10 cellular contexts compared by ENCODE assay signal in the genomic region with DNA sequence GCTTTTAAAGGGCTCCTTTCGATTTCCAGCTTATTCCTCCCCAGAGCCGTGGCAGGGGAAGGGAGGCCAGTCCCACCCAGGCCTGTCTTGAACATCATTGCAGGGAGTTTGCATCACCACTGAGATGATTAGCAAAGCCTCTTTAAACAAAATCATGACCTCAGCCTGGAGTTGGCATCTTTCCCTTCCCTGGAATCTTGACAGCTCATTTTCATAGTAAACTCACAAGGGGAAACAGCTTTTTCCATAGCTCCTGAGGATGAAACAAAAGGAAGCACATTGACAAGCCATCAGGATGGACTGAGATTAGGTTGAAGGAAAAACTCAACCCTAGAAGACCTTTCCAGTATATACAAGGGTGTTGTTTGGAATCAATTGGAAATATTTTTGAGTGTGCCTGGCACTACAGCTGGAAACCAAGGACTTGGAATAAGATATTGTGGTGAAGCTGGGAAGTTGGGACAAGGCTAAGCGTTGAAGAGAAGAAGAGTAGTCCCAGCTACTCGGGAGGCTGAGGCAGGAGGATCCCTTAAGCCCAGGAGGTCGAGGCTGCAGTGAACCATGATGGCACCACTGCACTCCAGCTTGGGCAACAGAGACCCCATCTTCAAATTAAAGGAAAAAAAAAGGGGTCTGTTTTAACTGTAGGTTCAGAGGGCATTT. TPM values are rescaled to one million over a fixed set of nuclear protein-coding genes. Genes with fewer than 3 reads are reported as not detected.
DNase-seq lines count a peak whose midpoint lies in the region; ATAC-seq, FAIRE-seq and TF ChIP-seq lines count a peak whose summit lies in the region.
"Had no signal": no experiment of that assay in that cellular context is flagged by ENCODE, and none has a peak within 500 bp of the region (broad histone marks: within the 10 kb centered on the region; RNA-seq: fewer than 3 reads in every experiment).

No MANE protein-coding gene starts in this region.

- TF ChIP-seq RAD21 in A549 (conservative IDR thresholded peaks at IDR 0.05 in 1 of 2, IDR thresholded peaks at IDR 0.05 in 1 of 2) = 0 out of 5 replicates have a peak, but pooled peaks of 1 of the 2 experiments have one; percentile 17

- H3K4me1 ChIP-seq in A549 (peaks cover 41% of the 10 kb centered on the region), esophagus squamous epithelium (peaks cover 0 to 48% (median 22%) of the 10 kb centered on the region in 3 donors), muscle layer of duodenum (ENCODE audit: control insufficient read depth in 1 of 2, insufficient read depth in 2 of 2, low read length in 2 of 2) (peaks cover 0 to 27% of the 10 kb centered on the region in 2 donors)

- DNase-seq in A549 (ENCODE audit: low read depth in 1 of 2, low spot score in 1 of 2) = peak in 1 of 2 experiments; percentile 82
- peak; percentile 3 for DNase-seq in NCI-H69 (lab: John Stamatoyannopoulos, UW)
- DNase-seq in esophagus squamous epithelium (lab: John Stamatoyannopoulos, UW) = no peak
- no peak for DNase-seq in activated T-helper 1 cell treated with anti-CD3 and anti-CD28 coated beads, Interleukin-12 subunit alpha, Interleukin-12 subunit beta, Interleukin-2, Interleukin-4 antibody, amounts not matched to agents 30 ng/mL and 10 ng/mL and 1 ng/mL, durations not matched to agents 14 hours and 24 hours and 36 hours (ENCODE audit: low spot score)
- DNase-seq in stimulated activated CD4-positive, alpha-beta T cell treated with anti-CD3 and anti-CD28 coated beads, Interleukin-15, amount 100 ng/mL, for 24 hours = no peak
- DNase-seq in stimulated activated CD4-positive, alpha-beta T cell treated with anti-CD3 and anti-CD28 coated beads, Interleukin-2, amount 100 ng/mL, for 24 hours = no peak
- DNase-seq: DMS53 had no signal

- WGBS in A549 (ENCODE audit: missing lambda C conversion rate) = 43% methylated on average over 5 of the region's 5 CpGs
- WGBS in esophagus squamous epithelium, 2 donors = 40 to 59% methylated on average over 5 of the region's 5 CpGs

- TF ChIP-seq POLR2A in A549 (IDR thresholded peaks at IDR 0.05; ENCODE audit: low read length) = no peak
- TF ChIP-seq POLR2A in esophagus squamous epithelium (IDR thresholded peaks at IDR 0.05) = no peak

- H3K36me3 Mint-ChIP-seq in activated T-helper 1 cell treated with anti-CD3 and anti-CD28 coated beads, Interleukin-12 subunit alpha, Interleukin-12 subunit beta, Interleukin-2, Interleukin-4 antibody, amounts not matched to agents 30 ng/mL and 10 ng/mL and 1 ng/mL, durations not matched to agents 14 hours and 24 hours and 36 hours (ENCODE audit: low read depth) = no peaks in the 10 kb centered on the region

- CTCF ChIA-PET in A549 (lab: Yijun Ruan, JAX) = interaction anchor here (0.7 to 16.8 kb wide), 14 partner anchors 14 to 586 kb away, joined by 3 to 300 read pairs (median 4); a partner anchor contains a TSS

- H3K4me2 ChIP-seq in A549 = peak overlapping the region; percentile 57

- TF ChIP-seq CTCF in A549 (IDR thresholded peaks at IDR 0.05) = no peak
- TF ChIP-seq CTCF in esophagus squamous epithelium (IDR thresholded peaks at IDR 0.05) = no peak

- peaks cover 42% of the 10 kb centered on the region for H3K27me3 Mint-ChIP-seq in activated T-helper 1 cell treated with anti-CD3 and anti-CD28 coated beads, Interleukin-12 subunit alpha, Interleukin-12 subunit beta, Interleukin-2, Interleukin-4 antibody, amounts not matched to agents 30 ng/mL and 10 ng/mL and 1 ng/mL, durations not matched to agents 14 hours and 24 hours and 36 hours (ENCODE audit: insufficient read depth)

- ATAC-seq in A549 (peak; percentile 40 to 55), GM21367 (IDR thresholded peaks at IDR 0.05; ENCODE audit: unreplicated experiment) (no peak)

- H3K9me3 Mint-ChIP-seq in activated T-helper 1 cell treated with anti-CD3 and anti-CD28 coated beads, Interleukin-12 subunit alpha, Interleukin-12 subunit beta, Interleukin-2, Interleukin-4 antibody, amounts not matched to agents 30 ng/mL and 10 ng/mL and 1 ng/mL, durations not matched to agents 14 hours and 24 hours and 36 hours = no peaks in the 10 kb centered on the region

- H3K27me3 ChIP-seq in esophagus squamous epithelium (peaks cover 0 to 36% (median 1%) of the 10 kb centered on the region in 4 donors), muscle layer of duodenum (ENCODE audit: low read depth, low read length) (no peaks in the 10 kb centered on the region)

- POLR2A ChIA-PET in A549 (lab: Yijun Ruan, JAX) = interaction anchor here (0.6 to 1.8 kb wide), 4 partner anchors 12 to 1391 kb away, joined by 3 to 8 read pairs (median 5); no protein-coding TSS in a partner anchor

- intact Hi-C loops in esophagus squamous epithelium (cut with DNase I) = no loop called here
- intact Hi-C loops in activated T-helper 1 cell treated with anti-CD3 and anti-CD28 coated beads, Interleukin-12 subunit alpha, Interleukin-12 subunit beta, Interleukin-2, Interleukin-4 antibody, amounts not matched to agents 30 ng/mL and 10 ng/mL and 1 ng/mL, durations not matched to agents 14 hours and 24 hours and 36 hours (cut with micrococcal nuclease) = no loop called here

- peak; percentile 43 to 69; a peak in 2 of 5 replicates for TF ChIP-seq EP300 in A549 (IDR thresholded peaks at IDR 0.05)

- H3K9me3 ChIP-seq in A549 (no peaks in the 10 kb centered on the region), esophagus squamous epithelium (no peaks in the 10 kb centered on the region), muscle layer of duodenum (ENCODE audit: control insufficient read depth in 1 of 2, low read length in 2 of 2) (no peaks in the 10 kb centered on the region)

- H3K4me1 Mint-ChIP-seq in activated T-helper 1 cell treated with anti-CD3 and anti-CD28 coated beads, Interleukin-12 subunit alpha, Interleukin-12 subunit beta, Interleukin-2, Interleukin-4 antibody, amounts not matched to agents 30 ng/mL and 10 ng/mL and 1 ng/mL, durations not matched to agents 14 hours and 24 hours and 36 hours (ENCODE audit: low read depth) = peaks cover 5% of the 10 kb centered on the region

- H3K27ac Mint-ChIP-seq in activated T-helper 1 cell treated with anti-CD3 and anti-CD28 coated beads, Interleukin-12 subunit alpha, Interleukin-12 subunit beta, Interleukin-2, Interleukin-4 antibody, amounts not matched to agents 30 ng/mL and 10 ng/mL and 1 ng/mL, durations not matched to agents 14 hours and 24 hours and 36 hours = no peak overlapping the region

- no peak overlapping the region for H3K4me3 ChIP-seq in A549
- peak overlapping the region in 1 of 4 donors; percentile 15 for H3K4me3 ChIP-seq in esophagus squamous epithelium
- no peak overlapping the region for H3K4me3 ChIP-seq in muscle layer of duodenum (ENCODE audit: low read depth in 1 of 2, low read length in 2 of 2)

- H3K4me3 Mint-ChIP-seq in activated T-helper 1 cell treated with anti-CD3 and anti-CD28 coated beads, Interleukin-12 subunit alpha, Interleukin-12 subunit beta, Interleukin-2, Interleukin-4 antibody, amounts not matched to agents 30 ng/mL and 10 ng/mL and 1 ng/mL, durations not matched to agents 14 hours and 24 hours and 36 hours = no peak overlapping the region

- H3K27ac ChIP-seq in A549 (peak overlapping the region; percentile 89 to 93), esophagus squamous epithelium (peak overlapping the region in 3 of 4 donors; percentile 71 to 92 (median 84)), muscle layer of duodenum (ENCODE audit: low read length) (peak overlapping the region; percentile 76)

- H3K36me3 ChIP-seq in esophagus squamous epithelium (no peaks in the 10 kb centered on the region), muscle layer of duodenum (ENCODE audit: control insufficient read depth in 1 of 2, insufficient read depth in 2 of 2, low read length in 2 of 2) (peaks cover 0 to 21% of the 10 kb centered on the region in 2 donors)

- FAIRE-seq in A549 (lab: Jason Lieb, UNC) = no peak
- FAIRE-seq: TTC549 had no signal

TF ChIP-seq in A549, 52 proteins besides CTCF, POLR2A, EP300 and RAD21 (continues in another document):
- TF ChIP-seq ZC3H11A (IDR thresholded peaks at IDR 0.05) = no peak
- peak; percentile 26; the same call in 1 of the 2 replicates for TF ChIP-seq GATA3 (IDR thresholded peaks at IDR 0.05; ENCODE audit: borderline replicate concordance)

RNA-seq across cellular contexts. Expression of a gene that starts 3.1 kb away (rescaled TPM):
- polyA plus RNA-seq in A549 (2011; rRNA removed) (120 and 158 TPM in 2 replicates), A549 (2017; fragmentation: RNase III; extraction: RNeasy Plus Mini Kit Qiagen cat#74134 plus additional on column Dnase treatment) (47.3 to 64.3 TPM (median 57.2 TPM) in 3 replicates)
- 81.8 and 94.9 TPM in 2 replicates for polyA plus RNA-seq in A549 (2012; cell fraction: cytosol; rRNA removed)
- 31.4 and 55.5 TPM in 2 replicates for polyA plus RNA-seq in A549 (2012; cell fraction: nucleus; rRNA removed)
- polyA minus RNA-seq in A549 (2011; rRNA and poly(A)+ RNA removed) = 72.1 and 73.2 TPM in 2 replicates
- total RNA-seq in esophagus squamous epithelium = 10 to 100 TPM in 1 of 4 donors, 1 to 10 TPM in 2, under 1 TPM in 1; 0.30 to 18.7 (median 2.8) TPM
- 0.44 TPM in 1 of 2 replicates, not detected in the other for total RNA-seq in activated T-helper 1 cell treated with anti-CD3 and anti-CD28 coated beads, Interleukin-12 subunit alpha, Interleukin-12 subunit beta, Interleukin-2, Interleukin-4 antibody, amounts not matched to agents 30 ng/mL and 10 ng/mL and 1 ng/mL, durations not matched to agents 14 hours and 24 hours and 36 hours

RNA-seq across cellular contexts. Expression of a gene that starts 35.2 kb away (rescaled TPM):
- 7.7 and 9.4 TPM in 2 replicates for polyA plus RNA-seq in A549 (2011; rRNA removed)
- 3.3 and 4.5 TPM in 2 replicates for polyA plus RNA-seq in A549 (2012; cell fraction: cytosol; rRNA removed)
- 2.7 and 3.2 TPM in 2 replicates for polyA plus RNA-seq in A549 (2012; cell fraction: nucleus; rRNA removed)
- polyA plus RNA-seq in A549 (2017; fragmentation: RNase III; extraction: RNeasy Plus Mini Kit Qiagen cat#74134 plus additional on column Dnase treatment) = 5.4 to 6.8 TPM (median 6.1 TPM) in 3 replicates
- 1.4 and 1.6 TPM in 2 replicates for polyA minus RNA-seq in A549 (2011; rRNA and poly(A)+ RNA removed)
- total RNA-seq in esophagus squamous epithelium = 1 to 10 TPM; 1.5 to 3.0 (median 2.3) TPM
- total RNA-seq in activated T-helper 1 cell treated with anti-CD3 and anti-CD28 coated beads, Interleukin-12 subunit alpha, Interleukin-12 subunit beta, Interleukin-2, Interleukin-4 antibody, amounts not matched to agents 30 ng/mL and 10 ng/mL and 1 ng/mL, durations not matched to agents 14 hours and 24 hours and 36 hours = not detected in 2 replicates

RNA-seq across cellular contexts. Expression of a gene that starts 35.6 kb away (rescaled TPM):
- polyA plus RNA-seq in A549 (2011; rRNA removed) (12.2 and 14.3 TPM in 2 replicates), A549 (2017; fragmentation: RNase III; extraction: RNeasy Plus Mini Kit Qiagen cat#74134 plus additional on column Dnase treatment) (10.0 to 11.4 TPM (median 11.1 TPM) in 3 replicates)
- polyA plus RNA-seq in A549 (2012; cell fraction: cytosol; rRNA removed) = 3.1 and 3.9 TPM in 2 replicates
- polyA plus RNA-seq in A549 (2012; cell fraction: nucleus; rRNA removed) = 1.8 and 2.9 TPM in 2 replicates
- polyA minus RNA-seq in A549 (2011; rRNA and poly(A)+ RNA removed) = 9.1 and 10.6 TPM in 2 replicates
- 1 to 10 TPM in 3 of 4 donors, under 1 TPM in 1; 0.34 to 5.5 (median 4.8) TPM for total RNA-seq in esophagus squamous epithelium
- total RNA-seq in activated T-helper 1 cell treated with anti-CD3 and anti-CD28 coated beads, Interleukin-12 subunit alpha, Interleukin-12 subunit beta, Interleukin-2, Interleukin-4 antibody, amounts not matched to agents 30 ng/mL and 10 ng/mL and 1 ng/mL, durations not matched to agents 14 hours and 24 hours and 36 hours = not detected in 2 replicates
